Comparison of ENCODE assay signal across 27 cellular contexts in genomic region chr19:10318807-10319426, GRCh38. TPM values are rescaled to one million over a fixed set of nuclear protein-coding genes. Genes with fewer than 3 reads are reported as not detected.
"Had no signal": no experiment of that assay in that cellular context is flagged by ENCODE, and none has a peak within 500 bp of the region (broad histone marks: within the 10 kb centered on the region; RNA-seq: fewer than 3 reads in every experiment).

No MANE protein-coding gene starts in this region.

- H3K27ac ChIP-seq: colonic mucosa, epithelial cell of prostate, gastrocnemius medialis, neutrophil, parathyroid adenoma, stomach, thyroid gland had no signal

- H3K27ac Mint-ChIP-seq: dendritic cell treated with granulocyte-macrophage colony-stimulating factor and Interleukin-4, amounts not matched to agents 40 ng/mL and 50 ng/mL, for 4 days; endodermal cell; progenitor cell of endocrine pancreas; type B pancreatic cell had no signal

- H3K4me3 Mint-ChIP-seq: dendritic cell treated with granulocyte-macrophage colony-stimulating factor and Interleukin-4, amounts not matched to agents 40 ng/mL and 50 ng/mL, for 4 days; endodermal cell; type B pancreatic cell had no signal

- DNase-seq: colonic mucosa; effector CD8-positive, alpha-beta T cell; endodermal cell; foreskin fibroblast; gastrocnemius medialis; head of caudate nucleus; left ventricle myocardium superior; mesendoderm; naive thymus-derived CD8-positive, alpha-beta T cell; stimulated activated CD4-positive, alpha-beta T cell treated with anti-CD3 and anti-CD28 coated beads, Interleukin-12 subunit alpha, Interleukin-12 subunit beta, amount 100 ng/mL, for 4 hours; stimulated activated CD4-positive, alpha-beta T cell treated with anti-CD3 and anti-CD28 coated beads, Interleukin-1b, Interleukin-23, amount 100 ng/mL, for 48 hours; stimulated activated CD4-positive, alpha-beta T cell treated with anti-CD3 and anti-CD28 coated beads, Interleukin-4, amount 100 ng/mL, for 1 hour; stimulated activated CD8-positive, alpha-beta memory T cell treated with anti-CD3 and anti-CD28 coated beads, Interleukin-4, amount 100 ng/mL, for 48 hours; stimulated activated naive CD4-positive, alpha-beta T cell treated with Interleukin-2 at 50 U/mL for 16 hours; stomach; thyroid gland had no signal

- ATAC-seq: esophagus mucosa; gastrocnemius medialis; left ventricle myocardium superior; naive thymus-derived CD8-positive, alpha-beta T cell; sciatic nerve had no signal

- H3K27me3 Mint-ChIP-seq: dendritic cell treated with granulocyte-macrophage colony-stimulating factor and Interleukin-4, amounts not matched to agents 40 ng/mL and 50 ng/mL, for 4 days; naive thymus-derived CD8-positive, alpha-beta T cell; progenitor cell of endocrine pancreas; type B pancreatic cell had no signal

- FAIRE-seq: keratinocyte had no signal

- H3K27me3 ChIP-seq: colonic mucosa, gastrocnemius medialis, stomach, thyroid gland had no signal

- H3K9me3 Mint-ChIP-seq: dendritic cell treated with granulocyte-macrophage colony-stimulating factor and Interleukin-4, amounts not matched to agents 40 ng/mL and 50 ng/mL, for 4 days; endodermal cell; naive thymus-derived CD8-positive, alpha-beta T cell; type B pancreatic cell had no signal

- H3K4me3 ChIP-seq: colonic mucosa, gastrocnemius medialis, lung, smooth muscle cell, stomach, thyroid gland had no signal

- H3K9me3 ChIP-seq: colonic mucosa, gastrocnemius medialis, neutrophil, stomach, thyroid gland had no signal

RNA-seq across cellular contexts. Expression of gene ICAM5, which starts 29.2 kb away (rescaled TPM):
- total RNA-seq: gastrocnemius medialis; naive thymus-derived CD8-positive, alpha-beta T cell; progenitor cell of endocrine pancreas had no signal
- polyA plus RNA-seq: naive thymus-derived CD8-positive, alpha-beta T cell had no signal
